ENCODE assay signal across 9 cellular contexts in the genomic region with DNA sequence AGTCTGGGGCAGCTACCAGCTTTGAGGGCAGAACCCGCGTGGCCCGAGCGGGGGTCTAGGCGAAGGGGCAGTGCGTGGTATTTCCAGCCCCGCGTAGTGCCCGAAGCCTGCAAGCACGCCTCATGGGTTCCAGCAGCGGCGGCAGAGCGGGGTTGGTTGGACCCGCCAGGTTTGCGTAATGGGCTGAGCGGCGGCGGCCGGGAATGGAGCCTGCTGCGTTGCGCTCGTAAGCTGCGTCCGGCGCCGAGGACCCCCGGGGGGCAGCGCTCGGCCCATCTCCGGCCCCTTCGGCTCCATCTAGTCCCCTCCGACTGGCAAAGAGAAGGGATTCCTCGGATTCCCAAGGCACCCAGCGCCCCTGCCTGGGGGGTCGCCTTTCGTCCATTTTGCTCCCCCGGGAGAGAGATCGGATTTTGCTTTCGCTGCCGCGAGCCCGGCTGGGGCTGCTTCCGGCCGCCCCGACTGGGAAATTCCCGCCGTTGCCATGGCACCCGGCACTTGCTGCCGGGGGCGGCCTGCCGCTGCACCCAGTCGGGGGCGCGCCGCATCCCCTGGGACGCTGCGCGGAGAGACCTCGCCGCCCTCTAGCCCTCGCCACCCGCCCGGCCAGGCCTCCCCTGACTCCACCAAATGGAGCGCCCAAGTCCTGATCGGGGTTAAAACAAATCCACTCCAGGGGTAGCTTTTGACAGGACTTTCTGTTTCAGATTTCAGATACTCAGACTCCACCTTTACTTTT. TPM values are rescaled to one million over a fixed set of nuclear protein-coding genes. Genes with fewer than 3 reads are reported as not detected.
DNase-seq lines count a peak whose midpoint lies in the region; ATAC-seq, FAIRE-seq and TF ChIP-seq lines count a peak whose summit lies in the region.
"Not testable (repeated sequence)": the region's sequence is repeated elsewhere in the genome, so short reads cannot be mapped to it uniquely, and the experiment has no call there.
"Had no signal": no experiment of that assay in that cellular context is flagged by ENCODE, and none has a peak within 500 bp of the region (broad histone marks: within the 10 kb centered on the region; RNA-seq: fewer than 3 reads in every experiment).

No MANE protein-coding gene starts in this region.

- not testable (repeated sequence) for H3K9me3 ChIP-seq in BE2C; HUES48 (ENCODE audit: control insufficient read depth, insufficient read depth, low read length); GM12878 (replicated peaks; ENCODE audit: control insufficient read depth, insufficient read depth, low read length); right cardiac atrium (ENCODE audit: control insufficient read depth, low read length)

- CTCF ChIA-PET in GM12878 (lab: Yijun Ruan, JAX): not testable (repeated sequence)

- peak overlapping the region; percentile 29; the same call in 1 of the 2 replicates for H2AFZ ChIP-seq in GM12878 (ENCODE audit: control insufficient read depth, low read depth, low read length)

- not testable (repeated sequence) for H3K4me1 ChIP-seq in BE2C; HUES48 (ENCODE audit: control insufficient read depth, insufficient read depth, low read length); GM12878 (ENCODE audit: control insufficient read depth, insufficient read depth, low read length); right cardiac atrium (ENCODE audit: control insufficient read depth, insufficient read depth, low read length)

- H3K79me2 ChIP-seq in GM12878 (ENCODE audit: control insufficient read depth, insufficient read depth, low read length): not testable (repeated sequence)

- in situ Hi-C loops in GM12878 (cut with MboI): not testable (repeated sequence)

- H3K4me3 ChIP-seq in BE2C (ENCODE audit: low read depth, low read length): peak overlapping the region; percentile 46
- H3K4me3 ChIP-seq in HUES48 (ENCODE audit: low read depth, low read length): peak overlapping the region; percentile 61
- H3K4me3 ChIP-seq in GM12878: peak overlapping the region; percentile 65; the same call in 1 of the 2 replicates
- H3K4me3 ChIP-seq in right cardiac atrium (ENCODE audit: low read length): peak overlapping the region; percentile 59

- H3K36me3 ChIP-seq in BE2C; HUES48 (ENCODE audit: control insufficient read depth, insufficient read depth, low read length); GM12878 (ENCODE audit: control insufficient read depth in 2 of 2, insufficient read depth in 2 of 2, low read length in 1 of 2): not testable (repeated sequence)

- SMC1A ChIA-PET in GM12878 (lab: Charles Lee; ENCODE audit: uncharacterized antibody, unreplicated experiment): not testable (repeated sequence)

- H4K20me1 ChIP-seq in GM12878 (ENCODE audit: control insufficient read depth, insufficient read depth): not testable (repeated sequence)

- not testable (repeated sequence) for FAIRE-seq in GM12878 (lab: Jason Lieb, UNC)

- H3K4me2 ChIP-seq in GM12878 (ENCODE audit: control insufficient read depth, insufficient read depth): not testable (repeated sequence)

- TSS peak; percentile 81 for BruUV-seq in GM12878 (replicated peaks; lab: Mats Ljungman, UMichigan)

- TF ChIP-seq CTCF in BE2C (IDR thresholded peaks at IDR 0.05; ENCODE audit: low read depth, low read length); GM12878 (IDR thresholded peaks at IDR 0.05 in 2 of 3, conservative IDR thresholded peaks at IDR 0.05 in 1 of 3; ENCODE audit: control insufficient read depth in 2 of 3, extremely low read depth in 1 of 3, insufficient read depth in 1 of 3, low read depth in 3 of 3, low read length in 3 of 3); omental fat pad (IDR thresholded peaks at IDR 0.05): not testable (repeated sequence)

- intact Hi-C loops in GM12878 (cut with micrococcal nuclease; ENCODE audit: unreplicated experiment); right cardiac atrium (cut with DNase I): not testable (repeated sequence)

- DNase-seq in BE2C (peak; percentile 14), SHP77 (lab: John Stamatoyannopoulos, UW) (peak; percentile 26 to 58), GM12878 (ENCODE audit: low read depth, low spot score) (peak; percentile 26), right cardiac atrium (peak; percentile 3 to 66 (median 57)), omental fat pad (ENCODE audit: low spot score) (peak; percentile 22)
- peak; percentile 19 to 61 for DNase-seq in activated CD8-positive, alpha-beta memory T cell treated with anti-CD3 and anti-CD28 coated beads for 1 hour (ENCODE audit: extremely low read depth in 1 of 2, low read depth in 1 of 2)
- DNase-seq in stimulated activated CD8-positive, alpha-beta memory T cell treated with anti-CD3 and anti-CD28 coated beads, Interleukin-12 subunit alpha, Interleukin-12 subunit beta, amount 100 ng/mL, for 1 hour (ENCODE audit: low read depth): peak; percentile 50

- WGBS in GM12878 (ENCODE audit: insufficient coverage, insufficient replicate concordance, low lambda C conversion rate, missing lambda C conversion rate): under 1% methylated on average over 27 of the region's 65 CpGs
- WGBS in right cardiac atrium: under 1% methylated on average over 29 of the region's 65 CpGs

- not testable (repeated sequence) for TF ChIP-seq EP300 in GM12878 (IDR thresholded peaks at IDR 0.05; ENCODE audit: borderline replicate concordance in 1 of 2, control insufficient read depth in 1 of 2, low read depth in 2 of 2, low read length in 2 of 2)

- not testable (repeated sequence) for TF ChIP-seq RAD21 in GM12878 (IDR thresholded peaks at IDR 0.05; ENCODE audit: insufficient read depth, low read depth, low read length)

- TF ChIP-seq POLR2A in GM12878 (IDR thresholded peaks at IDR 0.05; ENCODE audit: low read depth, low read length): peak; percentile 52; the same call in 1 of the 2 replicates

- H3K9ac ChIP-seq in HUES48 (ENCODE audit: low read depth, low read length): peak overlapping the region; percentile 44; the same call in 1 of the 2 replicates
- peak overlapping the region; percentile 56; the same call in 1 of the 2 replicates for H3K9ac ChIP-seq in GM12878 (ENCODE audit: control insufficient read depth, insufficient read depth, low read length)

- H3K27ac ChIP-seq in HUES48 (ENCODE audit: low read depth, low read length): peak overlapping the region; percentile 66
- H3K27ac ChIP-seq in GM12878 (ENCODE audit: control insufficient read depth, insufficient read depth): peak overlapping the region; percentile 70
- H3K27ac ChIP-seq in right cardiac atrium (ENCODE audit: low read length): not testable (repeated sequence)

- ATAC-seq in GM12878; right cardiac atrium; omental fat pad (ENCODE audit: low FRiP score): not testable (repeated sequence)

- H3K27me3 ChIP-seq in BE2C; HUES48 (ENCODE audit: control insufficient read depth, insufficient read depth, low read length); GM12878 (replicated peaks in 1 of 2; ENCODE audit: control insufficient read depth in 2 of 2, insufficient read depth in 2 of 2, low read length in 1 of 2); right cardiac atrium (ENCODE audit: control insufficient read depth, insufficient read depth): not testable (repeated sequence)

- POLR2A ChIA-PET in GM12878 (lab: Charles Lee): not testable (repeated sequence)

- RAD21 ChIA-PET in GM12878 (lab: Charles Lee; ENCODE audit: unreplicated experiment): not testable (repeated sequence)

TF ChIP-seq in GM12878, 131 proteins besides CTCF, POLR2A, EP300 and RAD21 (continues in another document):
- peak; percentile 30; the same call in 1 of the 2 replicates for TF ChIP-seq IKZF1 (conservative IDR thresholded peaks at IDR 0.05)
- TF ChIP-seq RELA (IDR thresholded peaks at IDR 0.05; ENCODE audit: borderline replicate concordance, partially characterized antibody): peak; percentile 94
- TF ChIP-seq, protein P1, sequence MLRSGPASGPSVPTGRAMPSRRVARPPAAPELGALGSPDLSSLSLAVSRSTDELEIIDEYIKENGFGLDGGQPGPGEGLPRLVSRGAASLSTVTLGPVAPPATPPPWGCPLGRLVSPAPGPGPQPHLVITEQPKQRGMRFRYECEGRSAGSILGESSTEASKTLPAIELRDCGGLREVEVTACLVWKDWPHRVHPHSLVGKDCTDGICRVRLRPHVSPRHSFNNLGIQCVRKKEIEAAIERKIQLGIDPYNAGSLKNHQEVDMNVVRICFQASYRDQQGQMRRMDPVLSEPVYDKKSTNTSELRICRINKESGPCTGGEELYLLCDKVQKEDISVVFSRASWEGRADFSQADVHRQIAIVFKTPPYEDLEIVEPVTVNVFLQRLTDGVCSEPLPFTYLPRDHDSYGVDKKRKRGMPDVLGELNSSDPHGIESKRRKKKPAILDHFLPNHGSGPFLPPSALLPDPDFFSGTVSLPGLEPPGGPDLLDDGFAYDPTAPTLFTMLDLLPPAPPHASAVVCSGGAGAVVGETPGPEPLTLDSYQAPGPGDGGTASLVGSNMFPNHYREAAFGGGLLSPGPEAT (IDR thresholded peaks at IDR 0.05; ENCODE audit: low read depth): peak; percentile 37; the same call in 1 of the 2 replicates
- 0 out of 2 replicates have a peak, but pooled peaks have one; percentile 22 for TF ChIP-seq DPF2 (IDR thresholded peaks at IDR 0.05)
- TF ChIP-seq TAF1 (IDR thresholded peaks at IDR 0.05; ENCODE audit: borderline replicate concordance, low read depth, low read length): peak; percentile 22; the same call in 1 of the 2 replicates

RNA-seq across cellular contexts. Expression of a gene that starts 24.2 kb away (rescaled TPM):
- 0.76 TPM for polyA plus RNA-seq in BE2C (2012; ENCODE audit: insufficient read depth, insufficient read length, low read depth)
- not detected in 2 replicates for total RNA-seq in GM12878 (2013; cell fraction: nucleolus; rRNA removed)
- total RNA-seq in GM12878 (2014; rRNA removed) (not detected in 2 replicates), GM12878 (2014; rRNA removed; fragmentation: Illumina TruSeq; extraction: Trizol) (not detected in 2 replicates), GM12878 (2021) (not detected in 2 replicates), right cardiac atrium (not detected), omental fat pad (not detected)
- polyA plus RNA-seq in GM12878 (2011; ENCODE audit: low read depth): not detected
- polyA plus RNA-seq in GM12878 (2011; rRNA removed) (not detected in 2 replicates), GM12878 (2014; fragmentation: Illumina TruSeq; extraction: Trizol) (not detected in 2 replicates), GM12878 (2014; fragmentation: Nextera tagmentation; extraction: Ambion mirVana) (not detected), GM12878 (2014; rRNA removed) (not detected in 2 replicates), GM12878 (2016; fragmentation: Nextera tagmentation; extraction: Ambion mirVana) (not detected), right cardiac atrium (not detected)
- not detected in 2 replicates for polyA plus RNA-seq in GM12878 (2011; cell fraction: cytosol; rRNA removed)
- polyA plus RNA-seq in GM12878 (2011; cell fraction: nucleus; rRNA removed): not detected in 2 replicates
- polyA plus RNA-seq in GM12878 (2012): not detected in 2 replicates
- not detected in 2 replicates for polyA minus RNA-seq in GM12878 (2011; rRNA and poly(A)+ RNA removed)
- polyA minus RNA-seq in GM12878 (2011; cell fraction: cytosol; rRNA and poly(A)+ RNA removed): not detected in 2 replicates
- polyA minus RNA-seq in GM12878 (2011; cell fraction: nucleus; rRNA and poly(A)+ RNA removed): not detected in 2 replicates
- total RNA-seq: occipital lobe had no signal
